22 cellular contexts compared by ENCODE assay signal in genomic region chr10:129151281-129151680, GRCh38.
"Had no signal": no experiment of that assay in that cellular context is flagged by ENCODE, and none has a peak within 500 bp of the region (broad histone marks: within the 10 kb centered on the region; RNA-seq: fewer than 3 reads in every experiment).

No MANE protein-coding gene starts in this region.

- ATAC-seq: effector memory CD8-positive, alpha-beta T cell; foreskin keratinocyte; gastrocnemius medialis; gastroesophageal sphincter; heart left ventricle; heart right ventricle had no signal

- DNase-seq: colonic mucosa; cortex of kidney; dermis blood vessel endothelial cell; dorsolateral prefrontal cortex; effector CD4-positive, alpha-beta T cell; effector CD8-positive, alpha-beta T cell; effector memory CD4-positive, alpha-beta T cell; effector memory CD8-positive, alpha-beta T cell; endodermal cell; erythroblast; esophagus squamous epithelium; foreskin fibroblast; foreskin keratinocyte; foreskin melanocyte; gastrocnemius medialis; glutamatergic neuron; head of caudate nucleus; heart left ventricle; heart right ventricle had no signal

- H3K9me3 ChIP-seq: colonic mucosa, esophagus squamous epithelium, gastrocnemius medialis had no signal

- H3K4me1 ChIP-seq: colonic mucosa, esophagus squamous epithelium, foreskin keratinocyte, gastrocnemius medialis, gastroesophageal sphincter, heart left ventricle, heart right ventricle had no signal

- H3K36me3 ChIP-seq: colonic mucosa, esophagus squamous epithelium, gastrocnemius medialis, gastroesophageal sphincter, heart left ventricle, heart right ventricle had no signal

- H3K27me3 ChIP-seq: colonic mucosa, esophagus squamous epithelium, foreskin keratinocyte, gastrocnemius medialis, heart left ventricle had no signal

- H3K27ac ChIP-seq: colonic mucosa, coronary artery, dorsolateral prefrontal cortex, epithelial cell of prostate, esophagus squamous epithelium, foreskin keratinocyte, gastrocnemius medialis, gastroesophageal sphincter, heart left ventricle, heart right ventricle had no signal

- H3K4me3 ChIP-seq: colonic mucosa, coronary artery, dorsolateral prefrontal cortex, esophagus squamous epithelium, gastrocnemius medialis, gastroesophageal sphincter, heart left ventricle, heart right ventricle had no signal
